ENCODE assay signal across 17 cellular contexts in the genomic region with DNA sequence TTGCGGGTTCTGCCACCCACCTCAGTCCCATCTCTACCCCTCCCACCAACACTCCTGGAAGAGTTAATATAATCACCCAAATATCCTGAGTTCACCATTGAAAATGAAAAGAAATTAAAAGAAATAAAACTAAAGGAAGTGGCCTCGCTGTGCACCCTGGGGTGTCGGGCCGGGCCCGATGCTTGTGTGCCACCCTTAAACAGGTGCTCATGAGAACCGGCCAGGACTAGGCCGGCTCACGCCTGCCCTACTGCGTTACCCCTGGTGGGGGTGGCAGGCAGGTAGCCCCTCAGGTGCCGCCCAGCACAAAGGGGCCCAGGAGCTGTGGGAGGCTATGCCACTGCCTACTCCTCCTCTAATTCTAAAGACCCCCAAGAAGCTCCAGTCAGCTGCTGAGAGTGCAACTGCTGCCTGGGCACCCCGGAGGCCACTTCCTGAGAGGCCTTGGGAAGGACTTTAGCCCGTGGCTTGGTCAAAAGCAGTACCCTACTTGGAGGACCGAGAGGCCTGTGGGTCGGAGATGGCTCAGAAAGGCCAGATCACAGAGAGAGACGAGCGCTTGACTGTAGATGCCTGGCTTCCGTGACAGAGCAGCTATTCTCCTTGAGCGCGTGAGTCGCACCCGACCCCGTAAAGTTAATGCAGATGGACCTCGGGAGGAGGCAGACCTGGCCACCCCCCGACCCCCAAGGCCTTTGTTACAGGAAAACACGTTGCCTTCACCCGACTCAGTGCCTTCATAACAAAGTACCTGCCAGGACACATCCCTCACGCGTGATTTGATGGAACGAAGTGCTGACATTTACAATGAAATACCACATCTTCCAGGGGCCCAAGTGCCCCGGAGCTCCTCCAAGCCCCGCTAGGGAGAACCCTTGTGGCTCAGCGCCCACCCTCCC.
"Had no signal": no experiment of that assay in that cellular context is flagged by ENCODE, and none has a peak within 500 bp of the region (broad histone marks: within the 10 kb centered on the region; RNA-seq: fewer than 3 reads in every experiment).

No MANE protein-coding gene starts in this region.

- H3K79me2 ChIP-seq: parathyroid adenoma had no signal

- H3K4me3 Mint-ChIP-seq: activated CD4-positive, alpha-beta memory T cell treated with anti-CD3 and anti-CD28 coated beads, Interleukin-2, amount 10 ng/mL, durations not matched to agents 7 days and 5 days; naive B cell; T-cell had no signal

- H3K4me1 ChIP-seq: gastroesophageal sphincter, heart right ventricle, neural progenitor cell, parathyroid adenoma, uterus had no signal

- H3K27me3 ChIP-seq: neural progenitor cell, uterus had no signal

- DNase-seq: activated CD4-positive, alpha-beta memory T cell treated with anti-CD3 and anti-CD28 coated beads, Interleukin-2, amount 10 ng/mL, durations not matched to agents 7 days and 5 days; activated naive CD4-positive, alpha-beta T cell treated with Interleukin-2 at 50 U/mL for 16 hours; cerebellar nuclear complex; dermis blood vessel endothelial cell; heart right ventricle; left cardiac atrium; naive B cell; SK-N-SH; stimulated activated CD4-positive, alpha-beta T cell treated with anti-CD3 and anti-CD28 coated beads, Interleukin-15, amount 100 ng/mL, for 24 hours; stimulated activated CD4-positive, alpha-beta T cell treated with anti-CD3 and anti-CD28 coated beads, Interleukin-4, amount 100 ng/mL, for 1 hour; stimulated activated naive CD4-positive, alpha-beta T cell; T1000; uterus had no signal

- H3K9me3 ChIP-seq: gastroesophageal sphincter, heart right ventricle, SK-N-SH, uterus had no signal

- H3K9me2 ChIP-seq: SK-N-SH had no signal

- H3K9ac ChIP-seq: neural progenitor cell, parathyroid adenoma, SK-N-SH had no signal

- H2AFZ ChIP-seq: neural progenitor cell, parathyroid adenoma had no signal

- H3K36me3 ChIP-seq: gastroesophageal sphincter, heart right ventricle, neural progenitor cell, uterus had no signal

- H3K4me1 Mint-ChIP-seq: activated CD4-positive, alpha-beta memory T cell treated with anti-CD3 and anti-CD28 coated beads, Interleukin-2, amount 10 ng/mL, durations not matched to agents 7 days and 5 days; T-cell had no signal

- H3K36me3 Mint-ChIP-seq: naive B cell, neural progenitor cell, T-cell had no signal

- H3K27ac Mint-ChIP-seq: activated CD4-positive, alpha-beta memory T cell treated with anti-CD3 and anti-CD28 coated beads, Interleukin-2, amount 10 ng/mL, durations not matched to agents 7 days and 5 days; naive B cell; neural progenitor cell; T-cell had no signal

- H3K27ac ChIP-seq: gastroesophageal sphincter, heart right ventricle, neural progenitor cell, parathyroid adenoma, uterus had no signal

- H3K27me3 Mint-ChIP-seq: activated CD4-positive, alpha-beta memory T cell treated with anti-CD3 and anti-CD28 coated beads, Interleukin-2, amount 10 ng/mL, durations not matched to agents 7 days and 5 days had no signal

- ATAC-seq: gastroesophageal sphincter, left cardiac atrium, T-cell had no signal

- H3K4me3 ChIP-seq: gastroesophageal sphincter, heart right ventricle, neural progenitor cell, uterus had no signal

- H3K4me2 ChIP-seq: neural progenitor cell, SK-N-SH had no signal

- H3K9me3 Mint-ChIP-seq: activated CD4-positive, alpha-beta memory T cell treated with anti-CD3 and anti-CD28 coated beads, Interleukin-2, amount 10 ng/mL, durations not matched to agents 7 days and 5 days had no signal
